Comparison of ENCODE assay signal across 12 cellular contexts in the genomic region with DNA sequence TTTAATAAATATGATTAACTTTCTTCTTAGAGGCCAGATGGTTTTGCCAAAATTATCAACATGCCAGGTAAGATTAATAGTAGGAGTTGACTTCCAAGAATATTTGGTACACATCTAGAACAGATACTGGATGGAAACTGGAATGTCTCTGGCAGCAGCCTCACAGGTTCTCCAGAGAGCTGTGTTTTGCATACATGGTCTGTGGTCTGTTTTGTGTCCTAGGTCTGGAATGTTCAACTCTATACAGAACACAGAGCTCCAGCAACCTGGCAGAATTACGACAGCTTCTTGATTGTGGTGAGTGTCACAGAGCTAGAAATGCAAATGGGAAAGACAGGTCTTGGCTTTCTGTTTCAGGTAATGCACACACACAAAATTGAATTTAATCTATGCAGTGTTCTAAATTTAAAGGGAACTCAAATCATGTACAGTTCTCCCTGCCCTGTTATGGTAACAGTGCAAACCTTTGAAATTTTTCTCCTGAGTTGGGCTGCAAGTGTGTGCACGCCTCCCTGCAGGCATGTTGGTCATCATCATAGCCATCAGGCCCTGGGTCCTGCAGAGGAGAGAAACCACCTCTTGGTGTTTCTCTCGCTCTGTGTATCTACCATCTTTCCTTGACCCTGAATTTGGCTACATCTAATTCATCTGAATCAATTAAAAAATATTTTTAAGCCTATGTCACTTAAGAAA. TPM values are rescaled to one million over a fixed set of nuclear protein-coding genes. Genes with fewer than 3 reads are reported as not detected.
DNase-seq lines count a peak whose midpoint lies in the region; ATAC-seq and TF ChIP-seq lines count a peak whose summit lies in the region.
"Had no signal": no experiment of that assay in that cellular context is flagged by ENCODE, and none has a peak within 500 bp of the region (broad histone marks: within the 10 kb centered on the region; RNA-seq: fewer than 3 reads in every experiment).

No MANE protein-coding gene starts in this region.

- H3K9me3 ChIP-seq in CD4-positive, alpha-beta T cell (ENCODE audit: control insufficient read depth, low read length), result no peaks in the 10 kb centered on the region
- H3K9me3 ChIP-seq in suprapubic skin, result no peaks in the 10 kb centered on the region
- H3K9me3 ChIP-seq: BLaER1 treated with 17β-estradiol and CSF1 and Interleukin-3, amounts not matched to agents 10 nM and 100 nM; upper lobe of left lung had no signal

- no peak overlapping the region for H3K4me3 Mint-ChIP-seq in CD4-positive, alpha-beta T cell
- no peak overlapping the region for H3K4me3 Mint-ChIP-seq in effector memory CD8-positive, alpha-beta T cell

- 66% methylated on average over 3 of the region's 3 CpGs for WGBS in suprapubic skin

- H3K36me3 Mint-ChIP-seq in CD4-positive, alpha-beta T cell (ENCODE audit: low read depth), result peaks cover 55% of the 10 kb centered on the region
- peaks cover 39% of the 10 kb centered on the region for H3K36me3 Mint-ChIP-seq in effector memory CD8-positive, alpha-beta T cell (ENCODE audit: insufficient read depth)

- no peak for TF ChIP-seq CTCF in CD4-positive, alpha-beta T cell (IDR thresholded peaks at IDR 0.05)
- TF ChIP-seq CTCF in GM10266 (IDR thresholded peaks at IDR 0.05; ENCODE audit: control insufficient read depth, insufficient read depth, low read depth, missing control alignments) (no peak), suprapubic skin (IDR thresholded peaks at IDR 0.05) (no peak)

- CTCF ChIA-PET in CD4-positive, alpha-beta T cell (lab: Charles Lee), result interaction anchor here (3.4 kb wide), 1 partner anchor 21 kb away, joined by 13 read pairs; no protein-coding TSS in a partner anchor

- H3K4me1 Mint-ChIP-seq in CD4-positive, alpha-beta T cell (ENCODE audit: low read depth), result peaks cover 95% of the 10 kb centered on the region
- H3K4me1 Mint-ChIP-seq in effector memory CD8-positive, alpha-beta T cell (ENCODE audit: low read depth in 2 of 2), result peaks cover 41 to 60% of the 10 kb centered on the region in 2 donors

- H3K4me3 ChIP-seq in suprapubic skin, result no peak overlapping the region
- H3K4me3 ChIP-seq: BLaER1 treated with 17β-estradiol and CSF1 and Interleukin-3, amounts not matched to agents 10 nM and 100 nM; upper lobe of left lung had no signal

- no peak for DNase-seq in CD4-positive, alpha-beta T cell
- no peak for DNase-seq in effector memory CD8-positive, alpha-beta T cell
- DNase-seq in GM10266 (ENCODE audit: extremely low spot score) (no peak), erythroblast (lab: John Stamatoyannopoulos, UW) (no peak), suprapubic skin (ENCODE audit: low spot score in 2 of 2) (no peak), DMS153 treated with DMSO at 0.1 percent for 48 hours (lab: John Stamatoyannopoulos, UW; ENCODE audit: unreplicated experiment) (no peak)
- DNase-seq: MM.1S; stimulated activated CD4-positive, alpha-beta T cell treated with anti-CD3 and anti-CD28 coated beads, Interleukin-15, amount 100 ng/mL, for 24 hours; upper lobe of left lung had no signal

- peak overlapping the region; percentile 91 for H3K27ac Mint-ChIP-seq in CD4-positive, alpha-beta T cell
- peak overlapping the region; percentile 83 to 93 for H3K27ac Mint-ChIP-seq in effector memory CD8-positive, alpha-beta T cell

- no peak for TF ChIP-seq POLR2A in erythroblast (IDR thresholded peaks at IDR 0.05; ENCODE audit: low read length)
- no peak for TF ChIP-seq POLR2A in suprapubic skin (IDR thresholded peaks at IDR 0.05)

- POLR2A ChIA-PET in CD4-positive, alpha-beta T cell (lab: Charles Lee), result interaction anchor here (0.9 to 4.6 kb wide), 3 partner anchors 15 to 76 kb away, joined by 3 to 32 read pairs (median 5); a partner anchor contains a TSS

- H3K27me3 ChIP-seq in CD4-positive, alpha-beta T cell (ENCODE audit: control insufficient read depth, insufficient read depth, low read length), result no peaks in the 10 kb centered on the region
- H3K27me3 ChIP-seq in suprapubic skin, result no peaks in the 10 kb centered on the region
- H3K27me3 ChIP-seq: BLaER1 treated with 17β-estradiol and CSF1 and Interleukin-3, amounts not matched to agents 10 nM and 100 nM; upper lobe of left lung had no signal

- TF ChIP-seq EP300 in suprapubic skin (IDR thresholded peaks at IDR 0.05), result no peak

- H3K4me1 ChIP-seq in suprapubic skin, result peaks cover 70% of the 10 kb centered on the region

- H3K27me3 Mint-ChIP-seq in CD4-positive, alpha-beta T cell, result no peaks in the 10 kb centered on the region
- no peaks in the 10 kb centered on the region for H3K27me3 Mint-ChIP-seq in effector memory CD8-positive, alpha-beta T cell

- H3K9me3 Mint-ChIP-seq in CD4-positive, alpha-beta T cell, result no peaks in the 10 kb centered on the region
- H3K9me3 Mint-ChIP-seq in effector memory CD8-positive, alpha-beta T cell, result no peaks in the 10 kb centered on the region

- intact Hi-C loops in CD4-positive, alpha-beta T cell (cut with DNase I, micrococcal nuclease), result loop anchor here (5.0 to 10.0 kb wide), 5 partner anchors 59 to 1967 kb away; a partner anchor contains a TSS

- H3K36me3 ChIP-seq in suprapubic skin, result peaks cover 45% of the 10 kb centered on the region

- no peak for ATAC-seq in CD4-positive, alpha-beta T cell (ENCODE audit: poor library complexity)
- ATAC-seq in GM19351 (IDR thresholded peaks at IDR 0.05; ENCODE audit: unreplicated experiment) (peak; percentile 46), HG03095 (IDR thresholded peaks at IDR 0.05; ENCODE audit: unreplicated experiment) (peak; percentile 61)
- ATAC-seq in effector memory CD8-positive, alpha-beta T cell (replicated peaks), result no peak

- H3K27ac ChIP-seq in CD4-positive, alpha-beta T cell (ENCODE audit: low read depth, low read length), result no peak overlapping the region
- no peak overlapping the region for H3K27ac ChIP-seq in suprapubic skin
- H3K27ac ChIP-seq: BLaER1 treated with 17β-estradiol and CSF1 and Interleukin-3, amounts not matched to agents 10 nM and 100 nM had no signal

RNA-seq across cellular contexts. Expression of a gene that starts 58.3 kb away (rescaled TPM):
- 100 to 1,000 TPM; 455 to 459 TPM for total RNA-seq in CD4-positive, alpha-beta T cell
- total RNA-seq in suprapubic skin, result 100 to 1,000 TPM in 3 of 4 donors, 10 to 100 TPM in 1; 96.5 to 257 (median 181) TPM

Comparison
In these comparisons a context has a peak if more than half of its experiments do, and no peak if none do; other contexts are left out.
1. ATAC-seq: peak in GM19351 (single experiment) and HG03095 (single experiment); none in CD4-positive, alpha-beta T cell (single experiment) and effector memory CD8-positive, alpha-beta T cell (single experiment).